30 cellular contexts compared by ENCODE assay signal in the genomic region with DNA sequence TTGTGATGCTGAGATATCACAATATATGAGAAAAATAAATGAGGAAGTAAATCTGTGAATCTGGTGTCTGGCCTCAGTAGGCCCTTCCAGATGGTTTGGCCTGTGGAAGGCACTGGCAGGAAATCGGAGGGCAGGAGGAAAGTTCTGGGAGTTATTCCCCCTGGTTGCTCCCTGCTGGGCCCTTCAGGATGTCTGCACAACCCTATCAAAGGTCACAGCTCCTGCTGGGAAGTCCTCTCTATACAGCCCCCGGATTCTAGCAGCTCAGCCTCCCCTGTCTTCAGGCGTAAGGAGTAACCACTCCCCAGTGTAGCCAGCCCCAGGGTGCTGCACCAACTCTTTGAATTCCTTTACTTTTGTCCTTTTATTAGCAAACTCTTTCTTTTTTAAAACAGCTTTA. TPM values are rescaled to one million over a fixed set of nuclear protein-coding genes. Genes with fewer than 3 reads are reported as not detected.
"Had no signal": no experiment of that assay in that cellular context is flagged by ENCODE, and none has a peak within 500 bp of the region (broad histone marks: within the 10 kb centered on the region; RNA-seq: fewer than 3 reads in every experiment).

No MANE protein-coding gene starts in this region.

- H3K9me3 ChIP-seq: SJSA1, SK-N-SH had no signal

- H3K4me3 ChIP-seq: K562, SJSA1 had no signal

- DNase-seq: activated B cell treated with CpG ODN at 0.5 μM for 24 hours; activated CD4-positive, alpha-beta memory T cell treated with anti-CD3 and anti-CD28 coated beads for 36 hours; activated CD4-positive, alpha-beta T cell treated with anti-CD3 and anti-CD28 coated beads for 4 hours; activated CD4-positive, alpha-beta T cell treated with anti-CD3 and anti-CD28 coated beads, Interleukin-2, amount 50 U/mL, for 1 hour; activated CD4-positive, CD25-positive, alpha-beta regulatory T cell treated with anti-CD3 and anti-CD28 coated beads, Interleukin-2, amount 50 U/mL, for 72 hours; activated CD8-positive, alpha-beta memory T cell treated with anti-CD3 and anti-CD28 coated beads, Interleukin-2, amount 50 U/mL, for 4 hours; activated effector memory CD4-positive, alpha-beta T cell treated with Interleukin-2 at 50 U/mL for 16 hours; activated naive CD4-positive, alpha-beta T cell treated with anti-CD3 and anti-CD28 coated beads, Interleukin-2, amount 10 ng/mL, durations not matched to agents 7 days and 5 days; activated naive CD8-positive, alpha-beta T cell treated with anti-CD3 and anti-CD28 coated beads, Interleukin-2, amount 50 U/mL, for 24 hours; activated T-cell treated with anti-CD3 and anti-CD28 coated beads for 4 hours; activated T-cell treated with anti-CD3 and anti-CD28 coated beads, Interleukin-2, amount 50 U/mL, for 4 hours; brain microvascular endothelial cell; NCI-H1092 treated with DMSO at 0.1 percent for 48 hours; NCI-H1417; NCI-H187 treated with DMSO at 0.1 percent for 48 hours; NCI-H2081 treated with DMSO at 0.1 percent for 48 hours; NCI-H510A; NCI-H526; NCI-H748 treated with DMSO at 0.1 percent for 48 hours; NK-92 treated with Interleukin-12 subunit alpha and Interleukin-12 subunit beta, amount 100 ng/mL, for 24 hours; PC-3; SHP77 treated with DMSO at 0.1 percent for 48 hours had no signal

- ATAC-seq: activated naive CD8-positive, alpha-beta T cell treated with anti-CD3 and anti-CD28 coated beads, Interleukin-2, amount 50 U/mL, for 24 hours; activated T-cell treated with anti-CD3 and anti-CD28 coated beads, Interleukin-2, amount 50 U/mL, for 4 hours; K562; PC-3 had no signal

- H3K27ac Mint-ChIP-seq: activated B cell treated with CpG ODN at 0.5 μM for 24 hours; activated CD4-positive, alpha-beta memory T cell treated with anti-CD3 and anti-CD28 coated beads for 36 hours; activated naive CD4-positive, alpha-beta T cell treated with anti-CD3 and anti-CD28 coated beads, Interleukin-2, amount 10 ng/mL, durations not matched to agents 7 days and 5 days; activated naive CD8-positive, alpha-beta T cell; activated naive CD8-positive, alpha-beta T cell treated with anti-CD3 and anti-CD28 coated beads, Interleukin-2, amount 50 U/mL, for 24 hours; activated T-helper 1 cell treated with anti-CD3 and anti-CD28 coated beads, Interleukin-12 subunit alpha, Interleukin-12 subunit beta, Interleukin-2, Interleukin-4 antibody, amounts not matched to agents 30 ng/mL and 10 ng/mL and 1 ng/mL, durations not matched to agents 14 hours and 24 hours and 36 hours; T-helper 1 cell treated with Interleukin-12 subunit alpha and Interleukin-12 subunit beta and Interleukin-4 antibody, amounts not matched to agents 30 μg/mL and 1 μg/mL, for 36 hours; T-helper 2 cell treated with Interferon-gamma antibody and Interleukin-4, amounts not matched to agents 5 μg/mL and 100 μg/mL, for 36 hours had no signal

- H3K36me3 ChIP-seq: brain microvascular endothelial cell, SJSA1 had no signal

- H3K9me3 Mint-ChIP-seq: activated naive CD8-positive, alpha-beta T cell treated with anti-CD3 and anti-CD28 coated beads, Interleukin-2, amount 50 U/mL, for 24 hours had no signal

- H3K4me1 ChIP-seq: SJSA1 had no signal

- H3K27me3 ChIP-seq: brain microvascular endothelial cell, SJSA1 had no signal

- H3K27me3 Mint-ChIP-seq: activated B cell treated with CpG ODN at 0.5 μM for 24 hours; activated CD4-positive, alpha-beta memory T cell treated with anti-CD3 and anti-CD28 coated beads for 36 hours; activated naive CD4-positive, alpha-beta T cell treated with anti-CD3 and anti-CD28 coated beads, Interleukin-2, amount 10 ng/mL, durations not matched to agents 7 days and 5 days; activated naive CD8-positive, alpha-beta T cell; activated naive CD8-positive, alpha-beta T cell treated with anti-CD3 and anti-CD28 coated beads, Interleukin-2, amount 50 U/mL, for 24 hours had no signal

- H3K4me1 Mint-ChIP-seq: activated B cell treated with CpG ODN at 0.5 μM for 24 hours; activated naive CD4-positive, alpha-beta T cell treated with anti-CD3 and anti-CD28 coated beads, Interleukin-2, amount 10 ng/mL, durations not matched to agents 7 days and 5 days had no signal

- H3K36me3 Mint-ChIP-seq: activated naive CD4-positive, alpha-beta T cell treated with anti-CD3 and anti-CD28 coated beads, Interleukin-2, amount 10 ng/mL, durations not matched to agents 7 days and 5 days had no signal

- H3K4me3 Mint-ChIP-seq: activated B cell treated with CpG ODN at 0.5 μM for 24 hours; activated CD4-positive, alpha-beta memory T cell treated with anti-CD3 and anti-CD28 coated beads for 36 hours; activated naive CD4-positive, alpha-beta T cell treated with anti-CD3 and anti-CD28 coated beads, Interleukin-2, amount 10 ng/mL, durations not matched to agents 7 days and 5 days; activated naive CD8-positive, alpha-beta T cell; activated naive CD8-positive, alpha-beta T cell treated with anti-CD3 and anti-CD28 coated beads, Interleukin-2, amount 50 U/mL, for 24 hours; activated T-cell treated with anti-CD3 and anti-CD28 coated beads, Interleukin-2, amount 50 U/mL, for 4 hours; activated T-helper 1 cell treated with anti-CD3 and anti-CD28 coated beads, Interleukin-12 subunit alpha, Interleukin-12 subunit beta, Interleukin-2, Interleukin-4 antibody, amounts not matched to agents 30 ng/mL and 10 ng/mL and 1 ng/mL, durations not matched to agents 14 hours and 24 hours and 36 hours; T-helper 1 cell treated with Interleukin-12 subunit alpha and Interleukin-12 subunit beta and Interleukin-4 antibody, amounts not matched to agents 30 μg/mL and 1 μg/mL, for 36 hours; T-helper 2 cell treated with Interferon-gamma antibody and Interleukin-4, amounts not matched to agents 5 μg/mL and 100 μg/mL, for 36 hours had no signal

- H3K27ac ChIP-seq: brain microvascular endothelial cell, SJSA1 had no signal

RNA-seq across cellular contexts. Expression of a gene that starts 56.2 kb away (rescaled TPM):
- total RNA-seq: activated B cell treated with CpG ODN at 0.5 μM for 24 hours; activated T-helper 1 cell treated with anti-CD3 and anti-CD28 coated beads, Interleukin-12 subunit alpha, Interleukin-12 subunit beta, Interleukin-2, Interleukin-4 antibody, amounts not matched to agents 30 ng/mL and 10 ng/mL and 1 ng/mL, durations not matched to agents 14 hours and 24 hours and 36 hours; aorta; K562; SJSA1 had no signal
- polyA plus RNA-seq: aorta, SK-N-SH had no signal
